ENCODE assay signal across 1 cellular context in genomic region chr19:40348125-40348913, GRCh38.
TF ChIP-seq lines count a peak whose summit lies in the region.

A gene with protein sequence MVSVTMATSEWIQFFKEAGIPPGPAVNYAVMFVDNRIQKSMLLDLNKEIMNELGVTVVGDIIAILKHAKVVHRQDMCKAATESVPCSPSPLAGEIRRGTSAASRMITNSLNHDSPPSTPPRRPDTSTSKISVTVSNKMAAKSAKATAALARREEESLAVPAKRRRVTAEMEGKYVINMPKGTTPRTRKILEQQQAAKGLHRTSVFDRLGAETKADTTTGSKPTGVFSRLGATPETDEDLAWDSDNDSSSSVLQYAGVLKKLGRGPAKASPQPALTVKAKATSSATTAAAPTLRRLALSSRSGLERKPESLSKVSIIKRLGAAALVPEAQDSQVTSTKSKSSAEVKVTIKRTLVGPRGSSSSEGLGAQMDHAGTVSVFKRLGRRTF (minus strand): TSS chr19:40348397. CDS start chr19:40341857, 6,540 bp downstream.
PLD3 (plus strand) TSS chr19:40348695; CDS start chr19:40366484, 17,789 bp downstream.

TF ChIP-seq in A549, 52 proteins besides CTCF, POLR2A, EP300 and RAD21 (continued from another document):
- TF ChIP-seq PBX3 (IDR thresholded peaks at IDR 0.05) (peak; percentile 56; the same call in 1 of the 2 replicates), HMGXB4 (CRISPR knock-in tag; IDR thresholded peaks at IDR 0.05; ENCODE audit: borderline replicate concordance) (no peak), PHF8 (IDR thresholded peaks at IDR 0.05; ENCODE audit: borderline replicate concordance, low read depth) (peak; percentile 84; the same call in 1 of the 2 replicates), RNF2 (IDR thresholded peaks at IDR 0.05; ENCODE audit: borderline replicate concordance, low read depth) (no peak), BHLHE40 (IDR thresholded peaks at IDR 0.05; ENCODE audit: low read depth, low read length) (peak; percentile 94), NR3C1 (IDR thresholded peaks at IDR 0.05) (no peak), NPAS2 (CRISPR knock-in tag; IDR thresholded peaks at IDR 0.05; ENCODE audit: borderline replicate concordance) (peak; percentile 79), E2F6 (IDR thresholded peaks at IDR 0.05; ENCODE audit: borderline replicate concordance, low read depth) (no peak), SMC3 (IDR thresholded peaks at IDR 0.05) (no peak), MAX (IDR thresholded peaks at IDR 0.05) (peak; percentile 94), ATOH8 (CRISPR knock-in tag; IDR thresholded peaks at IDR 0.05; ENCODE audit: low read depth) (peak; percentile 58; the same call in 1 of the 2 replicates), RCOR1 (IDR thresholded peaks at IDR 0.05; ENCODE audit: low read depth, low read length) (0 out of 2 replicates have a peak, but pooled peaks have one; percentile 61), HDAC2 (IDR thresholded peaks at IDR 0.05) (peak; percentile 60; the same call in 1 of the 2 replicates), HOXB5 (CRISPR knock-in tag; IDR thresholded peaks at IDR 0.05) (peak; percentile 93), CEBPB (IDR thresholded peaks at IDR 0.05) (no peak), FOXS1 (CRISPR knock-in tag; IDR thresholded peaks at IDR 0.05) (peak; percentile 86; the same call in 1 of the 2 replicates), HES2 (IDR thresholded peaks at IDR 0.05) (no peak), RARB (CRISPR knock-in tag; IDR thresholded peaks at IDR 0.05) (no peak), CHD4 (IDR thresholded peaks at IDR 0.05; ENCODE audit: borderline replicate concordance) (no peak), MYC (IDR thresholded peaks at IDR 0.05; ENCODE audit: borderline replicate concordance, low read length) (peak; percentile 73), EHF (CRISPR knock-in tag; IDR thresholded peaks at IDR 0.05) (peak; percentile 94)
